1 cellular context compared by ENCODE assay signal in genomic region chr17:79831367-79832210, GRCh38.
TF ChIP-seq lines count a peak whose summit lies in the region.

No MANE protein-coding gene starts in this region.

TF ChIP-seq in K562, 482 proteins besides CTCF, POLR2A, EP300 and RAD21 (continued from another document and continues in another):
- TF ChIP-seq SFPQ (IDR thresholded peaks at IDR 0.05; ENCODE audit: low read depth, low read length) (no peak), STAT5A (IDR thresholded peaks at IDR 0.05; ENCODE audit: borderline replicate concordance, low read length) (no peak), NFE2L1 (tag; IDR thresholded peaks at IDR 0.05; ENCODE audit: borderline replicate concordance, low read depth) (no peak), GABPB2 (CRISPR knock-in tag; conservative IDR thresholded peaks at IDR 0.05) (no peak), TFAP4 (CRISPR knock-in tag; IDR thresholded peaks at IDR 0.05; ENCODE audit: borderline replicate concordance) (peak; percentile 77; the same call in 1 of the 2 replicates), ZNF518B (CRISPR knock-in tag; IDR thresholded peaks at IDR 0.05) (no peak), IFI16 (CRISPR knock-in tag; IDR thresholded peaks at IDR 0.05) (no peak), COPS2 (conservative IDR thresholded peaks at IDR 0.05) (no peak), CHD1 (IDR thresholded peaks at IDR 0.05; ENCODE audit: low read length) (no peak), KAT7 (CRISPR knock-in tag; IDR thresholded peaks at IDR 0.05; ENCODE audit: borderline replicate concordance) (peak; percentile 58; the same call in 1 of the 2 replicates), GTF2B (IDR thresholded peaks at IDR 0.05; ENCODE audit: extremely low read depth, insufficient read length) (no peak), ZEB2 (IDR thresholded peaks at IDR 0.05) (no peak), NFYB (IDR thresholded peaks at IDR 0.05; ENCODE audit: extremely low read depth, insufficient read length) (no peak), GABPB1 (CRISPR knock-in tag; IDR thresholded peaks at IDR 0.05) (peak; percentile 57; the same call in 1 of the 2 replicates), ZNF609 (CRISPR knock-in tag; IDR thresholded peaks at IDR 0.05; ENCODE audit: borderline replicate concordance) (no peak), CEBPG (CRISPR knock-in tag; IDR thresholded peaks at IDR 0.05) (no peak), CEBPG (tag; conservative IDR thresholded peaks at IDR 0.05 in 1 of 2, IDR thresholded peaks at IDR 0.05 in 1 of 2) (no peak), SRF (CRISPR knock-in tag; IDR thresholded peaks at IDR 0.05) (no peak), DIDO1 (tag; IDR thresholded peaks at IDR 0.05; ENCODE audit: low read depth) (no peak), PBX2 (CRISPR knock-in tag; IDR thresholded peaks at IDR 0.05; ENCODE audit: low read depth) (no peak), PBX2 (tag; conservative IDR thresholded peaks at IDR 0.05; ENCODE audit: low read depth) (no peak), SIRT6 (IDR thresholded peaks at IDR 0.05; ENCODE audit: low read depth, low read length) (no peak), ZNF280B (CRISPR knock-in tag; IDR thresholded peaks at IDR 0.05) (no peak), ZNF354B (CRISPR knock-in tag; IDR thresholded peaks at IDR 0.05) (no peak), ZNF274 (IDR thresholded peaks at IDR 0.05; ENCODE audit: borderline replicate concordance, low read depth, low read length) (no peak), NR2C2 (CRISPR knock-in tag; IDR thresholded peaks at IDR 0.05) (no peak), NR2C2 (tag; IDR thresholded peaks at IDR 0.05) (peak; percentile 3; the same call in 1 of the 2 replicates), CREB3L1 (IDR thresholded peaks at IDR 0.05; ENCODE audit: borderline replicate concordance, low read depth) (no peak), TCF7 (IDR thresholded peaks at IDR 0.05; ENCODE audit: borderline replicate concordance) (no peak), ATF7 (IDR thresholded peaks at IDR 0.05) (no peak), KLF13 (tag; IDR thresholded peaks at IDR 0.05; ENCODE audit: borderline replicate concordance, low read depth) (no peak), SRSF1 (IDR thresholded peaks at IDR 0.05; ENCODE audit: low read depth, low read length) (no peak), SMARCC2 (IDR thresholded peaks at IDR 0.05; ENCODE audit: low read depth) (0 out of 2 replicates have a peak, but pooled peaks have one; percentile 42), TEAD1 (CRISPR knock-in tag; IDR thresholded peaks at IDR 0.05) (no peak), ZBTB2 (IDR thresholded peaks at IDR 0.05) (peak; percentile 54; the same call in 1 of the 2 replicates), EHMT2 (IDR thresholded peaks at IDR 0.05) (no peak), CBFA2T2 (conservative IDR thresholded peaks at IDR 0.05) (no peak), MLLT1 (IDR thresholded peaks at IDR 0.05) (peak in 1 of 2 experiments; percentile 70; a peak in 2 of 4 replicates), ELF4 (CRISPR knock-in tag; IDR thresholded peaks at IDR 0.05) (peak; percentile 59; the same call in 1 of the 2 replicates), PCBP1 (IDR thresholded peaks at IDR 0.05; ENCODE audit: low read depth, low read length, poor library complexity, severe bottlenecking) (no peak), BRD9 (IDR thresholded peaks at IDR 0.05; ENCODE audit: low read depth, partially characterized antibody) (peak; percentile 73)
